9 cellular contexts compared by ENCODE assay signal in genomic region chr11:27701262-27702105, GRCh38. TPM values are rescaled to one million over a fixed set of nuclear protein-coding genes. Genes with fewer than 3 reads are reported as not detected.
DNase-seq lines count a peak whose midpoint lies in the region; ATAC-seq, FAIRE-seq and TF ChIP-seq lines count a peak whose summit lies in the region.
"Had no signal": no experiment of that assay in that cellular context is flagged by ENCODE, and none has a peak within 500 bp of the region (broad histone marks: within the 10 kb centered on the region; RNA-seq: fewer than 3 reads in every experiment).

No MANE protein-coding gene starts in this region.

- H3K36me3 ChIP-seq in pancreas, result no peaks in the 10 kb centered on the region

- TF ChIP-seq CTCF in foreskin fibroblast (IDR thresholded peaks at IDR 0.05; ENCODE audit: low read depth, low read length) (peak; percentile 25), pancreas (IDR thresholded peaks at IDR 0.05) (no peak)

- no peak overlapping the region for H3K27ac ChIP-seq in pancreas
- H3K27ac ChIP-seq: epithelial cell of prostate had no signal

- peak; percentile 30 for DNase-seq in activated T-cell treated with anti-CD3 and anti-CD28 coated beads, Interleukin-2, amount 50 U/mL, for 24 hours
- no peak for DNase-seq in activated T-cell treated with anti-CD3 and anti-CD28 coated beads for 4 hours
- DNase-seq in UCSD-AML1 (lab: John Stamatoyannopoulos, UW; ENCODE audit: unreplicated experiment), result peak; percentile 12
- DNase-seq in foreskin fibroblast, result peak; percentile 66 to 82
- peak in 1 of 6 donors; percentile 53 for DNase-seq in pancreas
- DNase-seq in foreskin melanocyte, result no peak

- H3K4me1 ChIP-seq in pancreas, result peaks cover 4 to 15% (median 13%) of the 10 kb centered on the region in 3 donors

- no peak overlapping the region for H3K27ac Mint-ChIP-seq in activated T-cell treated with anti-CD3 and anti-CD28 coated beads, Interleukin-2, amount 50 U/mL, for 24 hours

- peaks cover 79% of the 10 kb centered on the region for H3K27me3 Mint-ChIP-seq in activated T-cell treated with anti-CD3 and anti-CD28 coated beads, Interleukin-2, amount 50 U/mL, for 24 hours

- H3K9me3 ChIP-seq in pancreas, result no peaks in the 10 kb centered on the region

- peak; percentile 33 for ATAC-seq in HG03565 (IDR thresholded peaks at IDR 0.05; ENCODE audit: unreplicated experiment)
- ATAC-seq in pancreas, result peak in 3 of 4 donors; percentile 11 to 42 (median 40)
- no peak for ATAC-seq in HG03097 (IDR thresholded peaks at IDR 0.05; ENCODE audit: low FRiP score, unreplicated experiment)

- H3K27me3 ChIP-seq in pancreas, result peaks cover 0 to 28% (median 8%) of the 10 kb centered on the region in 4 donors

- intact Hi-C loops in pancreas (cut with DNase I), result loop anchor here in 1 of 3 donors (5.0 to 10.0 kb wide), 2 partner anchors 823 to 1631 kb away; no protein-coding TSS in a partner anchor

- no peaks in the 10 kb centered on the region for H3K9me3 Mint-ChIP-seq in activated T-cell treated with anti-CD3 and anti-CD28 coated beads, Interleukin-2, amount 50 U/mL, for 24 hours

- peak overlapping the region; percentile 72 for H3K4me3 Mint-ChIP-seq in activated T-cell treated with anti-CD3 and anti-CD28 coated beads, Interleukin-2, amount 50 U/mL, for 24 hours

- no peak for FAIRE-seq in pancreas (lab: Jason Lieb, UNC)

- WGBS in pancreas, 2 donors, result 1 to 2% methylated on average over 33 of the region's 33 CpGs

- peaks cover 26% of the 10 kb centered on the region for H3K4me1 Mint-ChIP-seq in activated T-cell treated with anti-CD3 and anti-CD28 coated beads, Interleukin-2, amount 50 U/mL, for 24 hours (ENCODE audit: low read depth)

- peak overlapping the region; percentile 87 to 95 for H3K4me3 ChIP-seq in foreskin fibroblast (ENCODE audit: low read depth in 1 of 2, low read length in 2 of 2)
- H3K4me3 ChIP-seq in pancreas, result peak overlapping the region in 3 of 4 donors; percentile 27 to 60 (median 44)

- H3K36me3 Mint-ChIP-seq in activated T-cell treated with anti-CD3 and anti-CD28 coated beads, Interleukin-2, amount 50 U/mL, for 24 hours (ENCODE audit: low read depth), result no peaks in the 10 kb centered on the region

RNA-seq across cellular contexts. Expression of gene BDNF, which starts 1.2 kb away (rescaled TPM):
- total RNA-seq in pancreas, result under 1 TPM; 0.04 to 0.09 (median 0.07) TPM
- under 1 TPM; 0.12 to 0.15 TPM for polyA plus RNA-seq in pancreas

Comparison
In these comparisons a context has a peak if more than half of its experiments do, and no peak if none do; other contexts are left out.
1. DNase-seq: peak in activated T-cell treated with anti-CD3 and anti-CD28 coated beads, Interleukin-2, amount 50 U/mL, for 24 hours (single experiment), UCSD-AML1 (single experiment) and foreskin fibroblast (2 of 2); none in activated T-cell treated with anti-CD3 and anti-CD28 coated beads for 4 hours (single experiment) and foreskin melanocyte (single experiment).